ENCODE assay signal across 19 cellular contexts in the genomic region with DNA sequence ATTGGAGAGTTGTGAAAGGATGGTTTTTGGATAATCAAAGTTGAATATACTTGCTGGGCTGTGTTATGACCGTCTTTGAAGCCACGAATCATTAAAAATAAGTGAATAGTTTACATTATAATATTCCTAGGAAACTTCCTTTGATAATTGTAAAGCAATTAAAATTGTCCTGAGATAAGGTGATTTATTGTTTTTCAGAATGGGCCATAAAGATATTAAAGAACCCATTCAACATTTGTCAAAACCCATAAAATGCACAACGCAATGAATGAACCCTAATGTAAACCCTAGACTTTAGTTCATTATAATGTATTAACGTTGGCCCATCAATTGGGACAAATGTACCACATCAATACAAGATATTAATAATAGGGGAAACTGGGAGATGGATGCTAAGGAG. TPM values are rescaled to one million over a fixed set of nuclear protein-coding genes. Genes with fewer than 3 reads are reported as not detected.
DNase-seq lines count a peak whose midpoint lies in the region; ATAC-seq and TF ChIP-seq lines count a peak whose summit lies in the region.
"Had no signal": no experiment of that assay in that cellular context is flagged by ENCODE, and none has a peak within 500 bp of the region (broad histone marks: within the 10 kb centered on the region; RNA-seq: fewer than 3 reads in every experiment).

No MANE protein-coding gene starts in this region.

- H3K27me3 ChIP-seq in muscle layer of duodenum (ENCODE audit: low read depth, low read length) (no peaks in the 10 kb centered on the region), stomach smooth muscle (ENCODE audit: control insufficient read depth in 1 of 2, insufficient read depth in 2 of 2, low read length in 2 of 2) (peaks cover 0 to 14% of the 10 kb centered on the region in 2 donors)

- H3K4me3 Mint-ChIP-seq in chondrocyte (ENCODE audit: unreplicated experiment): no peak overlapping the region
- H3K4me3 Mint-ChIP-seq: B cell, CD14-positive monocyte had no signal

- H3K27me3 Mint-ChIP-seq in chondrocyte (ENCODE audit: low read depth): no peaks in the 10 kb centered on the region
- H3K27me3 Mint-ChIP-seq: B cell had no signal

- TF ChIP-seq CTCF in HEK293 (tag by site-specific recombination; IDR thresholded peaks at IDR 0.05) (no peak), chondrocyte (IDR thresholded peaks at IDR 0.05) (no peak), omental fat pad (IDR thresholded peaks at IDR 0.05) (no peak)

- CTCF ChIA-PET in HEK293 (lab: Yijun Ruan, JAX): interaction anchor here (1.0 to 7.5 kb wide), 2 partner anchors 53 to 130 kb away, joined by 3 to 92 read pairs; no protein-coding TSS in a partner anchor

- H3K9me3 ChIP-seq in HEK293 (ENCODE audit: control insufficient read depth, insufficient read depth, low read depth, low read length): no peaks in the 10 kb centered on the region
- no peaks in the 10 kb centered on the region for H3K9me3 ChIP-seq in muscle layer of duodenum (ENCODE audit: control insufficient read depth in 1 of 2, low read length in 2 of 2)
- H3K9me3 ChIP-seq in stomach smooth muscle (ENCODE audit: control insufficient read depth in 2 of 2, low read length in 2 of 2): no peaks in the 10 kb centered on the region

- H3K27ac Mint-ChIP-seq in chondrocyte (ENCODE audit: unreplicated experiment): peak overlapping the region; percentile 74
- H3K27ac Mint-ChIP-seq: B cell had no signal

- peaks cover 88% of the 10 kb centered on the region for H3K4me1 Mint-ChIP-seq in chondrocyte (ENCODE audit: low read depth)

- no peaks in the 10 kb centered on the region for H3K36me3 ChIP-seq in HEK293 (ENCODE audit: control insufficient read depth in 2 of 2, insufficient read depth in 1 of 2, low read length in 2 of 2)
- H3K36me3 ChIP-seq in muscle layer of duodenum (ENCODE audit: control insufficient read depth in 1 of 2, insufficient read depth in 2 of 2, low read length in 2 of 2): no peaks in the 10 kb centered on the region
- H3K36me3 ChIP-seq in stomach smooth muscle (ENCODE audit: control insufficient read depth in 2 of 2, insufficient read depth in 2 of 2, low read length in 2 of 2): peaks cover 0 to 7% of the 10 kb centered on the region in 2 donors

- DNase-seq in chondrocyte (ENCODE audit: low spot score): no peak
- DNase-seq in omental fat pad (ENCODE audit: low spot score): no peak
- DNase-seq in midbrain (lab: John Stamatoyannopoulos, UW): no peak
- no peak for DNase-seq in NCI-H774 (lab: John Stamatoyannopoulos, UW)
- DNase-seq: DMS53; NCI-H1092; NCI-H1436; NCI-H1930; NCI-H2227 treated with DMSO at 0.1 percent for 48 hours; NCI-H510A treated with DMSO at 0.1 percent for 48 hours; NCI-H748 treated with DMSO at 0.1 percent for 48 hours; NK-92 treated with Interleukin-12 subunit alpha and Interleukin-12 subunit beta, amount 100 ng/mL, for 24 hours had no signal

- peak overlapping the region in 1 of 2 donors; percentile 29 for H3K9ac ChIP-seq in stomach smooth muscle (ENCODE audit: low read length in 2 of 2)

- no peak overlapping the region for H3K4me3 ChIP-seq in HEK293 (ENCODE audit: low read depth, low read length)
- H3K4me3 ChIP-seq in muscle layer of duodenum (ENCODE audit: low read depth in 1 of 2, low read length in 2 of 2): no peak overlapping the region
- peak overlapping the region in 1 of 2 donors; percentile 44 for H3K4me3 ChIP-seq in stomach smooth muscle (ENCODE audit: low read length in 2 of 2)

- H3K27ac ChIP-seq in HEK293 (ENCODE audit: extremely low read depth, low read depth, low read length) (no peak overlapping the region), muscle layer of duodenum (ENCODE audit: low read length) (peak overlapping the region; percentile 69), stomach smooth muscle (ENCODE audit: low read length) (peak overlapping the region; percentile 72)

- H3K4me1 ChIP-seq in HEK293 (ENCODE audit: control insufficient read depth, insufficient read depth, low read length): peaks cover 6% of the 10 kb centered on the region; the same call in 1 of the 2 replicates
- peaks cover 0 to 33% of the 10 kb centered on the region in 2 donors for H3K4me1 ChIP-seq in muscle layer of duodenum (ENCODE audit: control insufficient read depth in 1 of 2, insufficient read depth in 2 of 2, low read length in 2 of 2)
- H3K4me1 ChIP-seq in stomach smooth muscle (ENCODE audit: control insufficient read depth, insufficient read depth, low read length): peaks cover 25% of the 10 kb centered on the region

- peaks cover 8% of the 10 kb centered on the region for H3K36me3 Mint-ChIP-seq in chondrocyte (ENCODE audit: low read depth)
- H3K36me3 Mint-ChIP-seq: CD14-positive monocyte had no signal

- peaks cover 8% of the 10 kb centered on the region for H3K9me3 Mint-ChIP-seq in chondrocyte (ENCODE audit: low read depth)

- POLR2A ChIA-PET in HEK293 (lab: Yijun Ruan, JAX): no interaction called here

- ATAC-seq in omental fat pad (ENCODE audit: low FRiP score) (no peak), GM21717 (IDR thresholded peaks at IDR 0.05; ENCODE audit: unreplicated experiment) (no peak)
- ATAC-seq: Panc1 had no signal

TF ChIP-seq in HEK293, 187 proteins besides CTCF, POLR2A, EP300 and RAD21:
- no peak for TF ChIP-seq ZNF239 (tag by site-specific recombination; IDR thresholded peaks at IDR 0.05)
- peak; percentile 66; the same call in 1 of the 2 replicates for TF ChIP-seq IKZF3 (tag by site-specific recombination; IDR thresholded peaks at IDR 0.05)
- peak; percentile 60; the same call in 1 of the 2 replicates for TF ChIP-seq PRDM6 (tag by site-specific recombination; IDR thresholded peaks at IDR 0.05)
- TF ChIP-seq OSR2 (tag by site-specific recombination; IDR thresholded peaks at IDR 0.05): 0 out of 2 replicates have a peak, but pooled peaks have one; percentile 5
- TF ChIP-seq TCF7L2 (IDR thresholded peaks at IDR 0.05; ENCODE audit: borderline replicate concordance, low read depth, low read length): 0 out of 2 replicates have a peak, but pooled peaks have one; percentile 51
- no peak for TF ChIP-seq ZNF202 (tag by site-specific recombination; IDR thresholded peaks at IDR 0.05; ENCODE audit: borderline replicate concordance)
- TF ChIP-seq, protein P1, sequence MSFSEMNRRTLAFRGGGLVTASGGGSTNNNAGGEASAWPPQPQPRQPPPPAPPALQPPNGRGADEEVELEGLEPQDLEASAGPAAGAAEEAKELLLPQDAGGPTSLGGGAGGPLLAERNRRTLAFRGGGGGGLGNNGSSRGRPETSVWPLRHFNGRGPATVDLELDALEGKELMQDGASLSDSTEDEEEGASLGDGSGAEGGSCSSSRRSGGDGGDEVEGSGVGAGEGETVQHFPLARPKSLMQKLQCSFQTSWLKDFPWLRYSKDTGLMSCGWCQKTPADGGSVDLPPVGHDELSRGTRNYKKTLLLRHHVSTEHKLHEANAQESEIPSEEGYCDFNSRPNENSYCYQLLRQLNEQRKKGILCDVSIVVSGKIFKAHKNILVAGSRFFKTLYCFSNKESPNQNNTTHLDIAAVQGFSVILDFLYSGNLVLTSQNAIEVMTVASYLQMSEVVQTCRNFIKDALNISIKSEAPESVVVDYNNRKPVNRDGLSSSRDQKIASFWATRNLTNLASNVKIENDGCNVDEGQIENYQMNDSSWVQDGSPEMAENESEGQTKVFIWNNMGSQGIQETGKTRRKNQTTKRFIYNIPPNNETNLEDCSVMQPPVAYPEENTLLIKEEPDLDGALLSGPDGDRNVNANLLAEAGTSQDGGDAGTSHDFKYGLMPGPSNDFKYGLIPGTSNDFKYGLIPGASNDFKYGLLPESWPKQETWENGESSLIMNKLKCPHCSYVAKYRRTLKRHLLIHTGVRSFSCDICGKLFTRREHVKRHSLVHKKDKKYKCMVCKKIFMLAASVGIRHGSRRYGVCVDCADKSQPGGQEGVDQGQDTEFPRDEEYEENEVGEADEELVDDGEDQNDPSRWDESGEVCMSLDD (tag by site-specific recombination; IDR thresholded peaks at IDR 0.05): no peak
- no peak for TF ChIP-seq GLIS1 (tag by site-specific recombination; IDR thresholded peaks at IDR 0.05)
- TF ChIP-seq ZNF174 (tag by site-specific recombination; IDR thresholded peaks at IDR 0.05): no peak
- TF ChIP-seq FEZF1 (tag by site-specific recombination; IDR thresholded peaks at IDR 0.05): peak; percentile 43
- TF ChIP-seq ZNF211 (tag by site-specific recombination; IDR thresholded peaks at IDR 0.05; ENCODE audit: low read depth): no peak
- TF ChIP-seq ZNF658 (tag by site-specific recombination; IDR thresholded peaks at IDR 0.05): no peak
TF ChIP-seq in HEK293: peak in this region for 5.

RNA-seq across cellular contexts. Expression of gene FHL1, which starts 11.4 kb away (rescaled TPM):
- 744 to 1,032 TPM (median 1,007 TPM) in 3 replicates for total RNA-seq in chondrocyte
- 1,000 to 10,000 TPM in 3 of 4 donors, 100 to 1,000 TPM in 1; 361 to 3,943 (median 1,771) TPM for total RNA-seq in omental fat pad
